Comparison of ENCODE assay signal across 14 cellular contexts in the genomic region with DNA sequence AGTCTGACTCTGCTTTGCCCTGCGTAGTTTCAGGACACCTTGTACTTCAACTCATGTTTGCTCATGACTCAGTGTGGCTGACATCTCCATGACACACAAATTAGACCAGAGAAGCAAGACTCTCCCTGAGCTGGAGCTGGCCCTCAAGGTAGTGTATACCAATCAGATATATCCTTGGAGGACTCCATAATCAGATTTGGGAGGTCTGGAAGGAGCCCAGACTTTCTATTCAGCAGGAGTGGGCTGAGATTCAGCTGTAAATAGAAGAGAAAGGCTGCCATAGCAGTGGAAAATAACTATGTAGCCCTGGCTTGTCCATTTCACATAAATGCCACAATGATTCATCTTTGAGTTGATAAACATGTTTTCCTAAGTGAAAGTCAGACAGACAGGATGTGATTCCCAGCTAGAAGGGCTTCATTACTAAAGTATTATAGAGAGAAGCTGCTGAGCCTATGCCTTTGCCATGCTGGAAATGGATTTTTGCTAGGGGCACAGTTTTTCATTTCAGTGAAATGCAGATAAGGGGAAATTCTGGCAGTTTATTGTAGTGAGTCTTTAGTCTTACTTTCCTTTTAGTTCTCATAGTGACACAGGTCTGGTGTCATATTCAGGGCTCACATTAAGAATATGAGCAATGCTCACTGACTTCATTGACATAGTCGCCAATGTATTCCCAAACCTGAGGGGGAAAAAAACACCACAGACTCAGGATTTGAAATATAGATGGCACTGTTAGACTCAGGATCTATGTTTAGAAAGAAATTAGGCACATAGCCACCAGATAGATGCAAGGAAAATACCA.
A peak's percentile ranks its signal among the peaks of the same experiment; 100 is the strongest.
DNase-seq lines count a peak whose midpoint lies in the region; ATAC-seq and TF ChIP-seq lines count a peak whose summit lies in the region.
"Had no signal": no experiment of that assay in that cellular context is flagged by ENCODE, and none has a peak within 500 bp of the region (broad histone marks: within the 10 kb centered on the region; RNA-seq: fewer than 3 reads in every experiment).

No MANE protein-coding gene starts in this region.

- 83 to 94% methylated on average over 1 to 2 of the region's 2 CpGs for WGBS in mesodermal cell (ENCODE audit: insufficient coverage in 2 of 2), 2 experiments

- TF ChIP-seq CTCF in 22Rv1 (IDR thresholded peaks at IDR 0.05) (no peak), choroid plexus epithelial cell (conservative IDR thresholded peaks at IDR 0.05; ENCODE audit: low read depth, low read length) (no peak)

- no peaks in the 10 kb centered on the region for H3K4me1 Mint-ChIP-seq in activated CD4-positive, alpha-beta memory T cell treated with anti-CD3 and anti-CD28 coated beads for 36 hours (ENCODE audit: low read depth)
- H3K4me1 Mint-ChIP-seq: activated CD4-positive, alpha-beta T cell treated with anti-CD3 and anti-CD28 coated beads for 36 hours had no signal

- H3K36me3 Mint-ChIP-seq in activated CD4-positive, alpha-beta memory T cell treated with anti-CD3 and anti-CD28 coated beads for 36 hours, result no peaks in the 10 kb centered on the region

- DNase-seq in NCI-H460 (ENCODE audit: extremely low read depth, low read depth) (peak; percentile 9), choroid plexus epithelial cell (ENCODE audit: low read depth) (peak; percentile 93), NCI-H1048 (lab: John Stamatoyannopoulos, UW) (no peak), substantia nigra (lab: John Stamatoyannopoulos, UW) (no peak)
- DNase-seq in activated CD4-positive, alpha-beta memory T cell treated with anti-CD3 and anti-CD28 coated beads for 36 hours, result no peak
- DNase-seq: activated CD4-positive, alpha-beta T cell treated with anti-CD3 and anti-CD28 coated beads for 36 hours; activated naive CD4-positive, alpha-beta T cell treated with Interleukin-2 at 50 U/mL for 16 hours; left cardiac atrium; NCI-H2171; SJCRH30; upper lobe of right lung had no signal

- ATAC-seq in HG03457 (IDR thresholded peaks at IDR 0.05; ENCODE audit: unreplicated experiment), result no peak
- ATAC-seq: activated CD4-positive, alpha-beta T cell treated with anti-CD3 and anti-CD28 coated beads for 36 hours; upper lobe of right lung had no signal

- H3K27ac ChIP-seq in 22Rv1 (peak overlapping the region; percentile 25; the same call in 1 of the 2 replicates), mesodermal cell (ENCODE audit: low read depth, low read length, severe bottlenecking) (peak overlapping the region; percentile 36), substantia nigra (ENCODE audit: low read depth, low read length, poor library complexity, severe bottlenecking) (no peak overlapping the region)
- H3K27ac ChIP-seq: SJCRH30, upper lobe of right lung had no signal

- no peaks in the 10 kb centered on the region for H3K9me3 ChIP-seq in mesodermal cell (ENCODE audit: control insufficient read depth, low read length)
- H3K9me3 ChIP-seq: SJCRH30, upper lobe of right lung had no signal

- H3K4me1 ChIP-seq in mesodermal cell (ENCODE audit: control insufficient read depth, insufficient read depth, low read length, poor library complexity, severe bottlenecking), result peaks cover 7% of the 10 kb centered on the region
- H3K4me1 ChIP-seq: SJCRH30, upper lobe of right lung had no signal

- POLR2A ChIA-PET in activated CD4-positive, alpha-beta memory T cell treated with anti-CD3 and anti-CD28 coated beads for 36 hours (lab: Charles Lee), result no interaction called here

- peaks cover 3% of the 10 kb centered on the region for H3K9me3 Mint-ChIP-seq in activated CD4-positive, alpha-beta memory T cell treated with anti-CD3 and anti-CD28 coated beads for 36 hours

- no peak overlapping the region for H3K4me3 Mint-ChIP-seq in activated CD4-positive, alpha-beta memory T cell treated with anti-CD3 and anti-CD28 coated beads for 36 hours
- H3K4me3 Mint-ChIP-seq: activated CD4-positive, alpha-beta T cell treated with anti-CD3 and anti-CD28 coated beads for 36 hours had no signal

- H3K4me3 ChIP-seq in choroid plexus epithelial cell (ENCODE audit: low read depth, low read length) (no peak overlapping the region), mesodermal cell (ENCODE audit: extremely low read depth, insufficient read depth, low read length, poor library complexity, severe bottlenecking) (no peak overlapping the region)
- H3K4me3 ChIP-seq: SJCRH30, upper lobe of right lung had no signal

- H3K27me3 Mint-ChIP-seq in activated CD4-positive, alpha-beta memory T cell treated with anti-CD3 and anti-CD28 coated beads for 36 hours, result no peaks in the 10 kb centered on the region
- H3K27me3 Mint-ChIP-seq: activated CD4-positive, alpha-beta T cell treated with anti-CD3 and anti-CD28 coated beads for 36 hours had no signal

- intact Hi-C loops in activated CD4-positive, alpha-beta memory T cell treated with anti-CD3 and anti-CD28 coated beads for 36 hours (cut with micrococcal nuclease), result no loop called here

- H3K36me3 ChIP-seq in mesodermal cell (ENCODE audit: control insufficient read depth, insufficient read depth, low read length), result no peaks in the 10 kb centered on the region
- H3K36me3 ChIP-seq: SJCRH30, upper lobe of right lung had no signal

- no peak overlapping the region for H3K27ac Mint-ChIP-seq in activated CD4-positive, alpha-beta memory T cell treated with anti-CD3 and anti-CD28 coated beads for 36 hours
- H3K27ac Mint-ChIP-seq: activated CD4-positive, alpha-beta T cell treated with anti-CD3 and anti-CD28 coated beads for 36 hours had no signal

- CTCF ChIA-PET in activated CD4-positive, alpha-beta memory T cell treated with anti-CD3 and anti-CD28 coated beads for 36 hours (lab: Charles Lee), result no interaction called here

Comparison
In these comparisons a context has a peak if more than half of its experiments do, and no peak if none do; other contexts are left out.
1. DNase-seq: peak in NCI-H460 (single experiment) and choroid plexus epithelial cell (single experiment); none in NCI-H1048 (single experiment), substantia nigra (0 of 49) and activated CD4-positive, alpha-beta memory T cell treated with anti-CD3 and anti-CD28 coated beads for 36 hours (single experiment).